Comparison of ENCODE assay signal across 1 cellular context in genomic region chr10:12181065-12181775, GRCh38.
TF ChIP-seq lines count a peak whose summit lies in the region.

No MANE protein-coding gene starts in this region.

TF ChIP-seq in GM23338, 12 proteins besides CTCF, POLR2A, EP300 and RAD21 (continued from another document):
- TF ChIP-seq REST (IDR thresholded peaks at IDR 0.05; ENCODE audit: unreplicated experiment) = no peak
- no peak for TF ChIP-seq ZNF331 (CRISPR knock-in tag; IDR thresholded peaks at IDR 0.05; ENCODE audit: low read depth)
- no peak for TF ChIP-seq ZNF114 (CRISPR knock-in tag; IDR thresholded peaks at IDR 0.05)
- TF ChIP-seq NANOG (IDR thresholded peaks at IDR 0.05; ENCODE audit: borderline replicate concordance) = no peak
- TF ChIP-seq POLR2AphosphoS5 (IDR thresholded peaks at IDR 0.05; ENCODE audit: low read depth) = no peak
- TF ChIP-seq ETS1 (IDR thresholded peaks at IDR 0.05) = no peak
